In the genomic region with DNA sequence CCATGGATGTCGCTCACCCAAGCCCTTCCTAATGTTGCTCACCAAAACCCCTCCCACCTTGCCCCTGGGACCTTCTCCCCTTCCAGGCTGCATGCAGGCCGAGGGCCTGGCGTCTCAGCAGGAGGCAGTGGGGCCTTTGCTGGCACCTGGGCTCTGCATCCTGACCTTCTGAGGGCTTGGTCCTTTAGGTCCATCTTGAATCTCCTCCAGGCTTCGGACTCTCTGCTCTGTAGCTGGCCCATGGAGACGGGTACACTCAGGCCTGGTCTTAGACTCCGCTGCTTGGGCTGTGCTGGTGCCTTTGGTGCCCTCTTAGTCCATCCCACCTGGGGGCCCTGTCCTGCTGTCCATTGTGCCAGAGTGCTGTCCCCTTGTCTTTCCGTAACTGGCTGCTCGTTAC, we compare ENCODE assay signal across 19 cellular contexts. TPM values are rescaled to one million over a fixed set of nuclear protein-coding genes. Genes with fewer than 3 reads are reported as not detected.
A peak's percentile ranks its signal among the peaks of the same experiment; 100 is the strongest.
DNase-seq lines count a peak whose midpoint lies in the region; ATAC-seq lines count a peak whose summit lies in the region.
"Had no signal": no experiment of that assay in that cellular context is flagged by ENCODE, and none has a peak within 500 bp of the region (broad histone marks: within the 10 kb centered on the region; RNA-seq: fewer than 3 reads in every experiment).

No MANE protein-coding gene starts in this region.

- H3K27ac ChIP-seq in Karpas-422 (ENCODE audit: low read length), result peak overlapping the region; percentile 61
- no peak overlapping the region for H3K27ac ChIP-seq in trophoblast cell (ENCODE audit: low read depth, low read length)
- H3K27ac ChIP-seq: left ventricle myocardium inferior, right atrium auricular region, upper lobe of right lung had no signal

- H2BK12ac ChIP-seq in trophoblast cell (ENCODE audit: low read length), result no peak overlapping the region

- no peak for DNase-seq in activated CD4-positive, alpha-beta T cell treated with anti-CD3 and anti-CD28 coated beads, Interleukin-2, amount 10 ng/mL, durations not matched to agents 7 days and 5 days
- no peak for DNase-seq in activated CD4-positive, alpha-beta T cell treated with anti-CD3 and anti-CD28 coated beads for 48 hours
- DNase-seq in Karpas-422 (no peak), trophoblast cell (no peak), NCI-H446 (lab: John Stamatoyannopoulos, UW) (no peak)
- no peak for DNase-seq in activated T-helper 2 cell treated with anti-CD3 and anti-CD28 coated beads, Interferon-gamma antibody, Interleukin-2, Interleukin-4, amounts not matched to agents 10 μg/mL and 5 μg/mL and 100 μg/mL, durations not matched to agents 14 hours and 24 hours and 36 hours (ENCODE audit: low spot score)
- DNase-seq: activated effector memory CD4-positive, alpha-beta T cell treated with Interleukin-2 at 50 U/mL for 16 hours; amniotic stem cell; DMS79 treated with DMSO at 0.1 percent for 48 hours; HCEC 1CT; left ventricle myocardium inferior; NCI-H774; nucleus accumbens; stimulated activated naive CD4-positive, alpha-beta T cell treated with Interleukin-2 at 50 U/mL for 16 hours; upper lobe of right lung had no signal

- H3K36me3 Mint-ChIP-seq in activated CD4-positive, alpha-beta T cell treated with anti-CD3 and anti-CD28 coated beads, Interleukin-2, amount 10 ng/mL, durations not matched to agents 7 days and 5 days (ENCODE audit: low read depth), result peaks cover 30% of the 10 kb centered on the region
- H3K36me3 Mint-ChIP-seq in activated T-helper 2 cell treated with anti-CD3 and anti-CD28 coated beads, Interferon-gamma antibody, Interleukin-2, Interleukin-4, amounts not matched to agents 10 μg/mL and 5 μg/mL and 100 μg/mL, durations not matched to agents 14 hours and 24 hours and 36 hours (ENCODE audit: low read depth), result peaks cover 48% of the 10 kb centered on the region

- H3K9me3 Mint-ChIP-seq in activated CD4-positive, alpha-beta T cell treated with anti-CD3 and anti-CD28 coated beads, Interleukin-2, amount 10 ng/mL, durations not matched to agents 7 days and 5 days, result no peaks in the 10 kb centered on the region
- H3K9me3 Mint-ChIP-seq in activated T-helper 2 cell treated with anti-CD3 and anti-CD28 coated beads, Interferon-gamma antibody, Interleukin-2, Interleukin-4, amounts not matched to agents 10 μg/mL and 5 μg/mL and 100 μg/mL, durations not matched to agents 14 hours and 24 hours and 36 hours, result no peaks in the 10 kb centered on the region

- no peak overlapping the region for H3K14ac ChIP-seq in trophoblast cell (ENCODE audit: low read length)

- peaks cover 60% of the 10 kb centered on the region for H3K4me1 ChIP-seq in Karpas-422 (ENCODE audit: low read length)
- no peaks in the 10 kb centered on the region for H3K4me1 ChIP-seq in trophoblast cell (ENCODE audit: control insufficient read depth in 1 of 2, insufficient read depth in 2 of 2, low read length in 2 of 2)

- no peak overlapping the region for H3K23ac ChIP-seq in trophoblast cell (ENCODE audit: low read length)

- intact Hi-C loops in activated T-helper 2 cell treated with anti-CD3 and anti-CD28 coated beads, Interferon-gamma antibody, Interleukin-2, Interleukin-4, amounts not matched to agents 10 μg/mL and 5 μg/mL and 100 μg/mL, durations not matched to agents 14 hours and 24 hours and 36 hours (cut with micrococcal nuclease), result no loop called here

- H2BK5ac ChIP-seq in trophoblast cell (ENCODE audit: low read depth, low read length, poor library complexity), result no peak overlapping the region

- H3K9me3 ChIP-seq in Karpas-422 (ENCODE audit: low read length) (no peaks in the 10 kb centered on the region), trophoblast cell (ENCODE audit: insufficient read depth, low read depth, low read length) (no peaks in the 10 kb centered on the region)
- H3K9me3 ChIP-seq: left ventricle myocardium inferior, mucosa of descending colon, right atrium auricular region, upper lobe of right lung had no signal

- H3K9ac ChIP-seq in Karpas-422 (ENCODE audit: low read length) (peak overlapping the region; percentile 42), trophoblast cell (ENCODE audit: low read length) (no peak overlapping the region)

- H3K36me3 ChIP-seq in Karpas-422 (ENCODE audit: insufficient read depth, low read length) (no peaks in the 10 kb centered on the region), trophoblast cell (ENCODE audit: control insufficient read depth in 1 of 2, insufficient read depth in 2 of 2, low read length in 2 of 2) (peaks cover 14 to 15% of the 10 kb centered on the region in 2 experiments)
- H3K36me3 ChIP-seq: left ventricle myocardium inferior, right atrium auricular region, upper lobe of right lung had no signal

- H2AFZ ChIP-seq in Karpas-422 (ENCODE audit: low read length) (no peak overlapping the region), trophoblast cell (ENCODE audit: insufficient read depth, low read length, poor library complexity) (no peak overlapping the region)

- no peaks in the 10 kb centered on the region for H3K79me1 ChIP-seq in trophoblast cell (ENCODE audit: low read length)

- H3K4me3 ChIP-seq in Karpas-422 (ENCODE audit: low read length), result peak overlapping the region; percentile 34; the same call in 1 of the 2 replicates
- no peak overlapping the region for H3K4me3 ChIP-seq in trophoblast cell (ENCODE audit: low read depth, low read length)
- H3K4me3 ChIP-seq: left ventricle myocardium inferior, mucosa of descending colon, right atrium auricular region, upper lobe of right lung had no signal

- no peak overlapping the region for H2BK120ac ChIP-seq in trophoblast cell (ENCODE audit: insufficient read depth, low read length, poor library complexity)

- no peak overlapping the region for H4K8ac ChIP-seq in trophoblast cell (ENCODE audit: low read depth, low read length)

- H3K4me3 Mint-ChIP-seq in activated CD4-positive, alpha-beta T cell treated with anti-CD3 and anti-CD28 coated beads, Interleukin-2, amount 10 ng/mL, durations not matched to agents 7 days and 5 days, result no peak overlapping the region
- no peak overlapping the region for H3K4me3 Mint-ChIP-seq in activated T-helper 2 cell treated with anti-CD3 and anti-CD28 coated beads, Interferon-gamma antibody, Interleukin-2, Interleukin-4, amounts not matched to agents 10 μg/mL and 5 μg/mL and 100 μg/mL, durations not matched to agents 14 hours and 24 hours and 36 hours (ENCODE audit: low read depth)

- CTCF ChIA-PET in activated CD4-positive, alpha-beta T cell treated with anti-CD3 and anti-CD28 coated beads, Interleukin-2, amount 10 ng/mL, durations not matched to agents 7 days and 5 days (lab: Charles Lee), result no interaction called here

- no peak overlapping the region for H4K12ac ChIP-seq in trophoblast cell (ENCODE audit: low read depth, low read length)

- peak overlapping the region; percentile 52 for H3K27ac Mint-ChIP-seq in activated CD4-positive, alpha-beta T cell treated with anti-CD3 and anti-CD28 coated beads, Interleukin-2, amount 10 ng/mL, durations not matched to agents 7 days and 5 days
- H3K27ac Mint-ChIP-seq in activated T-helper 2 cell treated with anti-CD3 and anti-CD28 coated beads, Interferon-gamma antibody, Interleukin-2, Interleukin-4, amounts not matched to agents 10 μg/mL and 5 μg/mL and 100 μg/mL, durations not matched to agents 14 hours and 24 hours and 36 hours, result peak overlapping the region; percentile 15

- no peak overlapping the region for H2AK5ac ChIP-seq in trophoblast cell (ENCODE audit: low read length)

- no peaks in the 10 kb centered on the region for H3K9me2 ChIP-seq in Karpas-422 (replicated peaks; ENCODE audit: insufficient read depth, low read length)

- H3K4me2 ChIP-seq in Karpas-422 (ENCODE audit: low read depth, low read length, poor library complexity, severe bottlenecking), result peak overlapping the region; percentile 40
- no peak overlapping the region for H3K4me2 ChIP-seq in trophoblast cell (ENCODE audit: low read length)

- H4K20me1 ChIP-seq in Karpas-422 (ENCODE audit: insufficient read depth, low read depth, low read length), result peaks cover 17% of the 10 kb centered on the region; the same call in 1 of the 2 replicates

- no peak overlapping the region for H3K18ac ChIP-seq in trophoblast cell (ENCODE audit: low read length)

- ATAC-seq in HG03460 (IDR thresholded peaks at IDR 0.05; ENCODE audit: unreplicated experiment) (no peak), HG03280 (IDR thresholded peaks at IDR 0.05; ENCODE audit: unreplicated experiment) (no peak)
- ATAC-seq: upper lobe of right lung had no signal

- peak overlapping the region; percentile 22 for H3K4ac ChIP-seq in trophoblast cell (ENCODE audit: low read depth, low read length)

- peaks cover 82% of the 10 kb centered on the region for H3K4me1 Mint-ChIP-seq in activated CD4-positive, alpha-beta T cell treated with anti-CD3 and anti-CD28 coated beads, Interleukin-2, amount 10 ng/mL, durations not matched to agents 7 days and 5 days
- H3K4me1 Mint-ChIP-seq in activated T-helper 2 cell treated with anti-CD3 and anti-CD28 coated beads, Interferon-gamma antibody, Interleukin-2, Interleukin-4, amounts not matched to agents 10 μg/mL and 5 μg/mL and 100 μg/mL, durations not matched to agents 14 hours and 24 hours and 36 hours (ENCODE audit: low read depth), result peaks cover 66% of the 10 kb centered on the region

- H3K79me2 ChIP-seq in Karpas-422 (ENCODE audit: low read length), result peaks cover 98% of the 10 kb centered on the region
- peaks cover 27% of the 10 kb centered on the region for H3K79me2 ChIP-seq in trophoblast cell (ENCODE audit: control insufficient read depth, insufficient read depth, low read length, poor library complexity)

- no CpG with 5 or more reads among the region's 8 CpGs for WGBS in trophoblast cell (ENCODE audit: extremely low coverage, insufficient coverage, insufficient read length)

- H4K91ac ChIP-seq in trophoblast cell (ENCODE audit: low read depth, low read length), result no peak overlapping the region

- H3K27me3 Mint-ChIP-seq in activated CD4-positive, alpha-beta T cell treated with anti-CD3 and anti-CD28 coated beads, Interleukin-2, amount 10 ng/mL, durations not matched to agents 7 days and 5 days, result no peaks in the 10 kb centered on the region
- no peaks in the 10 kb centered on the region for H3K27me3 Mint-ChIP-seq in activated T-helper 2 cell treated with anti-CD3 and anti-CD28 coated beads, Interferon-gamma antibody, Interleukin-2, Interleukin-4, amounts not matched to agents 10 μg/mL and 5 μg/mL and 100 μg/mL, durations not matched to agents 14 hours and 24 hours and 36 hours (ENCODE audit: low read depth)

- H3K27me3 ChIP-seq in Karpas-422 (ENCODE audit: low read length) (no peaks in the 10 kb centered on the region), trophoblast cell (ENCODE audit: insufficient read depth, low read length) (no peaks in the 10 kb centered on the region)
- H3K27me3 ChIP-seq: right atrium auricular region, upper lobe of right lung had no signal

- POLR2A ChIA-PET in activated CD4-positive, alpha-beta T cell treated with anti-CD3 and anti-CD28 coated beads, Interleukin-2, amount 10 ng/mL, durations not matched to agents 7 days and 5 days (lab: Charles Lee), result no interaction called here

RNA-seq across cellular contexts. Expression of a gene that starts 14.0 kb away (rescaled TPM):
- total RNA-seq in activated CD4-positive, alpha-beta T cell treated with anti-CD3 and anti-CD28 coated beads, Interleukin-2, amount 10 ng/mL, durations not matched to agents 7 days and 5 days, result 10 to 100 TPM; 37.4 to 41.9 TPM
- 38.1 and 45.3 TPM in 2 replicates for total RNA-seq in Karpas-422 (2014; rRNA removed; shearing (Covaris generic); ENCODE audit: low replicate concordance)
- 39.4 and 40.1 TPM in 2 replicates for total RNA-seq in activated T-helper 2 cell treated with anti-CD3 and anti-CD28 coated beads, Interferon-gamma antibody, Interleukin-2, Interleukin-4, amounts not matched to agents 10 μg/mL and 5 μg/mL and 100 μg/mL, durations not matched to agents 14 hours and 24 hours and 36 hours
- 27.5 and 27.8 TPM in 2 replicates for polyA plus RNA-seq in trophoblast cell (2013)
